In the genomic region with DNA sequence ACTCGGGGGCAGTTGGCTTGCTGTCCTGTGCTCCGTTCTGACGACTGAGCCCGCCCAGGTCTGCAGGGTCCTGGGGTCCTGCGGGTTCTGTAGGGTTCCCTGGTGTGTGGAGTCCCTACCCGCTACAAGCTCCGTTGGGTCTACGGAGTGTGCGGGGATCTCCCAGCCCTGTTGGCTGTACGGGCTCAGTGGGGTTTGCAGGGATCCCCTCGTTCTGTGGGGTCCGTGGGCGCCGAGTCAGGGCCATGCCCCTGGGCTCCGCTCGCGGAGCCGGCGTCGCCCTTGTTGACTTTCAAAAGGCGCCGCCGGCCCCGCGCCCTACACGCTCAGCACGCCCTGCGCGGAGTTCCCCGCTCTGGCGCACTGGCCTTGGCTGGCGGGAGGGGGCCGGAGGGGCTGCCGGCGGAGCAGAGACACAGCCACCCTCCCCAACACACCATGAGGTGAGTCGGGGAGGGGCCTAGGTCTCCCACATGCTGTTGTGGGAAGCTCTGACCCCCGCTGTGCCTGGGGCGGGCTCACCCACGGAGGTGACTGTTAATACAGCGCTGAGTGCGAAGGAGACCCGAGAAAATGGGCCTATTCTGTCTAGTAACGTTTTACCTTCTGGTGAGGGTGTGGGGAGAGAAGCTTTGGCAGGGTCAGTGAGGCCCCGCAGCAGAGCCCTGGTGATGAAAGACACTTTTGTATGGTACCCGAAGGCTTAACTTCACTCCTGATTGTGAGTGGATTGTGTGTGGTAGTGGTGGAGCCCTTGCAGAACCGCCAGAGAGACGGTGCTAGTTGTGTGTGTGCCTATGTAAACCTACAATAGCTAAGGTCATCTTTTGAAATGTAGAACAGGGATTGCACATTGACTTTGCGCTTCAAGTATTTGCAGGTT, we compare ENCODE assay signal across 8 cellular contexts. TPM values are rescaled to one million over a fixed set of nuclear protein-coding genes. Genes with fewer than 3 reads are reported as not detected.
DNase-seq lines count a peak whose midpoint lies in the region; ATAC-seq and TF ChIP-seq lines count a peak whose summit lies in the region.

No MANE protein-coding gene starts in this region.

- peaks cover 24% of the 10 kb centered on the region for H4K20me1 ChIP-seq in neural progenitor cell (ENCODE audit: low read depth)

- intact Hi-C loops in Calu3 (cut with micrococcal nuclease; ENCODE audit: unreplicated experiment) = loop anchor here (2.0 kb wide), 1 partner anchor 16 kb away; no protein-coding TSS in a partner anchor
- intact Hi-C loops in activated T-helper 1 cell treated with anti-CD3 and anti-CD28 coated beads, Interleukin-12 subunit alpha, Interleukin-12 subunit beta, Interleukin-2, Interleukin-4 antibody, amounts not matched to agents 30 ng/mL and 10 ng/mL and 1 ng/mL, durations not matched to agents 14 hours and 24 hours and 36 hours (cut with micrococcal nuclease) = loop anchor here (1.0 to 2.0 kb wide), 3 partner anchors 7 to 38 kb away; no protein-coding TSS in a partner anchor

- H3K9ac ChIP-seq in neural progenitor cell = peak overlapping the region; percentile 56

- H2AFZ ChIP-seq in neural progenitor cell (replicated peaks) = peak overlapping the region; percentile 90

- H3K9me3 ChIP-seq in MG63 (no peaks in the 10 kb centered on the region), neural progenitor cell (ENCODE audit: low read depth) (no peaks in the 10 kb centered on the region)

- H3K27ac ChIP-seq in neural progenitor cell = no peak overlapping the region

- ATAC-seq in GM21529 (IDR thresholded peaks at IDR 0.05; ENCODE audit: unreplicated experiment) = peak; percentile 77
- peak; percentile 95 for ATAC-seq in stimulated activated naive CD8-positive, alpha-beta T cell treated with anti-CD3 and anti-CD28 coated beads, Interleukin-15, amount 100 ng/mL, for 72 hours

- TF ChIP-seq CTCF in Calu3 (IDR thresholded peaks at IDR 0.05; ENCODE audit: unreplicated experiment) (no peak), fibroblast of the aortic adventitia (IDR thresholded peaks at IDR 0.05; ENCODE audit: insufficient read depth, low read length) (no peak), neural progenitor cell (IDR thresholded peaks at IDR 0.05) (no peak)

- CTCF ChIA-PET in Calu3 (lab: Charles Lee) = interaction anchor here (1.4 to 1.7 kb wide), 2 partner anchors 12 to 63 kb away, joined by 3 to 4 read pairs; no protein-coding TSS in a partner anchor

- H3K4me3 ChIP-seq in MG63 (peak overlapping the region; percentile 52), fibroblast of the aortic adventitia (ENCODE audit: low read depth, low read length) (peak overlapping the region; percentile 64), neural progenitor cell (peak overlapping the region; percentile 83)

- no peaks in the 10 kb centered on the region for H3K27me3 ChIP-seq in MG63
- H3K27me3 ChIP-seq in neural progenitor cell = no peaks in the 10 kb centered on the region

- H3K79me2 ChIP-seq in neural progenitor cell (ENCODE audit: low read depth) = peaks cover 99% of the 10 kb centered on the region

- peak overlapping the region; percentile 86 for H3K4me2 ChIP-seq in neural progenitor cell

- peak overlapping the region; percentile 72 for H3K4me3 Mint-ChIP-seq in Calu3 (ENCODE audit: low read depth, unreplicated experiment)
- peak overlapping the region; percentile 73 for H3K4me3 Mint-ChIP-seq in activated T-helper 1 cell treated with anti-CD3 and anti-CD28 coated beads, Interleukin-12 subunit alpha, Interleukin-12 subunit beta, Interleukin-2, Interleukin-4 antibody, amounts not matched to agents 30 ng/mL and 10 ng/mL and 1 ng/mL, durations not matched to agents 14 hours and 24 hours and 36 hours
- peak overlapping the region; percentile 87 for H3K4me3 Mint-ChIP-seq in neural progenitor cell
- H3K4me3 Mint-ChIP-seq in stimulated activated naive CD8-positive, alpha-beta T cell treated with anti-CD3 and anti-CD28 coated beads, Interleukin-15, amount 100 ng/mL, for 72 hours = peak overlapping the region; percentile 79 to 86

- no peaks in the 10 kb centered on the region for H3K9me3 Mint-ChIP-seq in Calu3 (ENCODE audit: low read depth, unreplicated experiment)
- no peaks in the 10 kb centered on the region for H3K9me3 Mint-ChIP-seq in activated T-helper 1 cell treated with anti-CD3 and anti-CD28 coated beads, Interleukin-12 subunit alpha, Interleukin-12 subunit beta, Interleukin-2, Interleukin-4 antibody, amounts not matched to agents 30 ng/mL and 10 ng/mL and 1 ng/mL, durations not matched to agents 14 hours and 24 hours and 36 hours
- H3K9me3 Mint-ChIP-seq in neural progenitor cell = no peaks in the 10 kb centered on the region
- no peaks in the 10 kb centered on the region for H3K9me3 Mint-ChIP-seq in stimulated activated naive CD8-positive, alpha-beta T cell treated with anti-CD3 and anti-CD28 coated beads, Interleukin-15, amount 100 ng/mL, for 72 hours

- H3K4me1 Mint-ChIP-seq in Calu3 (ENCODE audit: low read depth, unreplicated experiment) (peaks cover 19% of the 10 kb centered on the region), neural progenitor cell (peaks cover 21% of the 10 kb centered on the region)
- H3K4me1 Mint-ChIP-seq in activated T-helper 1 cell treated with anti-CD3 and anti-CD28 coated beads, Interleukin-12 subunit alpha, Interleukin-12 subunit beta, Interleukin-2, Interleukin-4 antibody, amounts not matched to agents 30 ng/mL and 10 ng/mL and 1 ng/mL, durations not matched to agents 14 hours and 24 hours and 36 hours (ENCODE audit: low read depth) = peaks cover 67% of the 10 kb centered on the region
- peaks cover 72% of the 10 kb centered on the region for H3K4me1 Mint-ChIP-seq in stimulated activated naive CD8-positive, alpha-beta T cell treated with anti-CD3 and anti-CD28 coated beads, Interleukin-15, amount 100 ng/mL, for 72 hours

- DNase-seq in Calu3 = peak; percentile 49
- peak; percentile 69 for DNase-seq in MG63
- DNase-seq in activated T-helper 1 cell treated with anti-CD3 and anti-CD28 coated beads, Interleukin-12 subunit alpha, Interleukin-12 subunit beta, Interleukin-2, Interleukin-4 antibody, amounts not matched to agents 30 ng/mL and 10 ng/mL and 1 ng/mL, durations not matched to agents 14 hours and 24 hours and 36 hours (ENCODE audit: low spot score) = peak; percentile 69
- DNase-seq in fibroblast of the aortic adventitia (ENCODE audit: low read depth) = peak; percentile 21
- peak; percentile 80 for DNase-seq in neural progenitor cell (ENCODE audit: low spot score)
- DNase-seq in stimulated activated naive CD8-positive, alpha-beta T cell treated with anti-CD3 and anti-CD28 coated beads, Interleukin-15, amount 100 ng/mL, for 72 hours = peak; percentile 78 to 85
- DNase-seq in NCI-H2196 (lab: John Stamatoyannopoulos, UW; ENCODE audit: unreplicated experiment) = no peak

- peaks cover 13% of the 10 kb centered on the region for H3F3A ChIP-seq in neural progenitor cell (ENCODE audit: low read depth)

- peaks cover 17% of the 10 kb centered on the region for H3K4me1 ChIP-seq in neural progenitor cell

- BruUV-seq in Calu3 (replicated peaks; lab: Mats Ljungman, UMichigan) = no TSS peak

- H3K36me3 ChIP-seq in MG63 (no peaks in the 10 kb centered on the region), neural progenitor cell (no peaks in the 10 kb centered on the region)

- H3K36me3 Mint-ChIP-seq in Calu3 (ENCODE audit: insufficient read depth, unreplicated experiment) = peaks cover 19% of the 10 kb centered on the region
- peaks cover 9% of the 10 kb centered on the region for H3K36me3 Mint-ChIP-seq in activated T-helper 1 cell treated with anti-CD3 and anti-CD28 coated beads, Interleukin-12 subunit alpha, Interleukin-12 subunit beta, Interleukin-2, Interleukin-4 antibody, amounts not matched to agents 30 ng/mL and 10 ng/mL and 1 ng/mL, durations not matched to agents 14 hours and 24 hours and 36 hours (ENCODE audit: low read depth)
- peaks cover 2% of the 10 kb centered on the region for H3K36me3 Mint-ChIP-seq in neural progenitor cell

- H3K27ac Mint-ChIP-seq in Calu3 (ENCODE audit: unreplicated experiment) = no peak overlapping the region
- H3K27ac Mint-ChIP-seq in activated T-helper 1 cell treated with anti-CD3 and anti-CD28 coated beads, Interleukin-12 subunit alpha, Interleukin-12 subunit beta, Interleukin-2, Interleukin-4 antibody, amounts not matched to agents 30 ng/mL and 10 ng/mL and 1 ng/mL, durations not matched to agents 14 hours and 24 hours and 36 hours = peak overlapping the region; percentile 74
- peak overlapping the region; percentile 96 for H3K27ac Mint-ChIP-seq in neural progenitor cell
- peak overlapping the region; percentile 88 to 92 for H3K27ac Mint-ChIP-seq in stimulated activated naive CD8-positive, alpha-beta T cell treated with anti-CD3 and anti-CD28 coated beads, Interleukin-15, amount 100 ng/mL, for 72 hours

- H3K27me3 Mint-ChIP-seq in Calu3 (ENCODE audit: unreplicated experiment) (no peaks in the 10 kb centered on the region), neural progenitor cell (ENCODE audit: insufficient read depth, low read depth) (no peaks in the 10 kb centered on the region)
- H3K27me3 Mint-ChIP-seq in activated T-helper 1 cell treated with anti-CD3 and anti-CD28 coated beads, Interleukin-12 subunit alpha, Interleukin-12 subunit beta, Interleukin-2, Interleukin-4 antibody, amounts not matched to agents 30 ng/mL and 10 ng/mL and 1 ng/mL, durations not matched to agents 14 hours and 24 hours and 36 hours (ENCODE audit: insufficient read depth) = no peaks in the 10 kb centered on the region
- H3K27me3 Mint-ChIP-seq in stimulated activated naive CD8-positive, alpha-beta T cell treated with anti-CD3 and anti-CD28 coated beads, Interleukin-15, amount 100 ng/mL, for 72 hours = no peaks in the 10 kb centered on the region

RNA-seq across cellular contexts. Expression of gene TASOR2, which starts 8.1 kb away (rescaled TPM):
- total RNA-seq in Calu3 (2022) (80.5 and 88.9 TPM in 2 replicates), fibroblast of the aortic adventitia (ENCODE audit: low replicate concordance) (92.9 and 147 TPM in 2 replicates), neural progenitor cell (ENCODE audit: low replicate concordance) (32.7 and 39.0 TPM in 2 replicates)
- 18.1 and 39.1 TPM in 2 replicates for total RNA-seq in MG63 (2014; rRNA removed; shearing (Covaris generic); ENCODE audit: low replicate concordance)
- total RNA-seq in activated T-helper 1 cell treated with anti-CD3 and anti-CD28 coated beads, Interleukin-12 subunit alpha, Interleukin-12 subunit beta, Interleukin-2, Interleukin-4 antibody, amounts not matched to agents 30 ng/mL and 10 ng/mL and 1 ng/mL, durations not matched to agents 14 hours and 24 hours and 36 hours = 89.2 and 90.9 TPM in 2 replicates

RNA-seq across cellular contexts. Expression of gene ASB13, which starts 26.3 kb away (rescaled TPM):
- total RNA-seq in Calu3 (2022) (20.7 and 21.6 TPM in 2 replicates), fibroblast of the aortic adventitia (ENCODE audit: low replicate concordance) (8.4 and 17.1 TPM in 2 replicates), neural progenitor cell (ENCODE audit: low replicate concordance) (15.0 and 18.1 TPM in 2 replicates)
- total RNA-seq in MG63 (2014; rRNA removed; shearing (Covaris generic); ENCODE audit: low replicate concordance) = 0.59 and 0.92 TPM in 2 replicates
- 12.7 and 14.6 TPM in 2 replicates for total RNA-seq in activated T-helper 1 cell treated with anti-CD3 and anti-CD28 coated beads, Interleukin-12 subunit alpha, Interleukin-12 subunit beta, Interleukin-2, Interleukin-4 antibody, amounts not matched to agents 30 ng/mL and 10 ng/mL and 1 ng/mL, durations not matched to agents 14 hours and 24 hours and 36 hours
